In genomic region chr17:34673995-34674900, GRCh38 we compare ENCODE assay signal across 36 cellular contexts.
DNase-seq lines count a peak whose midpoint lies in the region; ATAC-seq and TF ChIP-seq lines count a peak whose summit lies in the region.
"Had no signal": no experiment of that assay in that cellular context is flagged by ENCODE, and none has a peak within 500 bp of the region (broad histone marks: within the 10 kb centered on the region; RNA-seq: fewer than 3 reads in every experiment).

No MANE protein-coding gene starts in this region.

- H3K4me3 Mint-ChIP-seq in activated CD8-positive, alpha-beta memory T cell treated with anti-CD3 and anti-CD28 coated beads, Interleukin-2, amount 10 ng/mL, durations not matched to agents 7 days and 5 days = no peak overlapping the region
- no peak overlapping the region for H3K4me3 Mint-ChIP-seq in stimulated activated memory B cell treated with anti-CD40 and anti-IgM and Interleukin-4, amounts not matched to agents 10 μg/mL and 1 μg/mL and 100 μg/mL, for 72 hours
- H3K4me3 Mint-ChIP-seq: activated CD4-positive, alpha-beta memory T cell treated with anti-CD3 and anti-CD28 coated beads for 36 hours; activated naive CD4-positive, alpha-beta T cell treated with anti-CD3 and anti-CD28 coated beads, Interleukin-2, amount 10 ng/mL, durations not matched to agents 7 days and 5 days; activated T-helper 1 cell treated with anti-CD3 and anti-CD28 coated beads, Interleukin-12 subunit alpha, Interleukin-12 subunit beta, Interleukin-2, Interleukin-4 antibody, amounts not matched to agents 30 ng/mL and 10 ng/mL and 1 ng/mL, durations not matched to agents 14 hours and 24 hours and 36 hours; B cell; central memory CD8-positive, alpha-beta T cell; H9 had no signal

- no peaks in the 10 kb centered on the region for H3K27me3 ChIP-seq in thyroid gland
- H3K27me3 ChIP-seq: adrenal gland, uterus had no signal

- no peak overlapping the region for H3K4me3 ChIP-seq in thyroid gland (replicated peaks in 1 of 3)
- H3K4me3 ChIP-seq: A549, adrenal gland, psoas muscle, sigmoid colon, SJSA1, stomach, uterus had no signal

- 38 to 47% methylated on average over 7 of the region's 7 CpGs for WGBS in thyroid gland, 2 donors

- H3K9me3 Mint-ChIP-seq in activated CD8-positive, alpha-beta memory T cell treated with anti-CD3 and anti-CD28 coated beads, Interleukin-2, amount 10 ng/mL, durations not matched to agents 7 days and 5 days (ENCODE audit: low read depth) = no peaks in the 10 kb centered on the region
- no peaks in the 10 kb centered on the region for H3K9me3 Mint-ChIP-seq in stimulated activated memory B cell treated with anti-CD40 and anti-IgM and Interleukin-4, amounts not matched to agents 10 μg/mL and 1 μg/mL and 100 μg/mL, for 72 hours
- H3K9me3 Mint-ChIP-seq: activated CD4-positive, alpha-beta memory T cell treated with anti-CD3 and anti-CD28 coated beads for 36 hours; activated naive CD4-positive, alpha-beta T cell treated with anti-CD3 and anti-CD28 coated beads, Interleukin-2, amount 10 ng/mL, durations not matched to agents 7 days and 5 days; activated T-helper 1 cell treated with anti-CD3 and anti-CD28 coated beads, Interleukin-12 subunit alpha, Interleukin-12 subunit beta, Interleukin-2, Interleukin-4 antibody, amounts not matched to agents 30 ng/mL and 10 ng/mL and 1 ng/mL, durations not matched to agents 14 hours and 24 hours and 36 hours; central memory CD8-positive, alpha-beta T cell; H9 had no signal

- H3K27ac Mint-ChIP-seq in activated CD8-positive, alpha-beta memory T cell treated with anti-CD3 and anti-CD28 coated beads, Interleukin-2, amount 10 ng/mL, durations not matched to agents 7 days and 5 days = no peak overlapping the region
- no peak overlapping the region for H3K27ac Mint-ChIP-seq in stimulated activated memory B cell treated with anti-CD40 and anti-IgM and Interleukin-4, amounts not matched to agents 10 μg/mL and 1 μg/mL and 100 μg/mL, for 72 hours
- H3K27ac Mint-ChIP-seq: activated CD4-positive, alpha-beta memory T cell treated with anti-CD3 and anti-CD28 coated beads for 36 hours; activated naive CD4-positive, alpha-beta T cell treated with anti-CD3 and anti-CD28 coated beads, Interleukin-2, amount 10 ng/mL, durations not matched to agents 7 days and 5 days; activated T-helper 1 cell treated with anti-CD3 and anti-CD28 coated beads, Interleukin-12 subunit alpha, Interleukin-12 subunit beta, Interleukin-2, Interleukin-4 antibody, amounts not matched to agents 30 ng/mL and 10 ng/mL and 1 ng/mL, durations not matched to agents 14 hours and 24 hours and 36 hours; B cell; H9; naive B cell had no signal

- no peak for TF ChIP-seq CTCF in thyroid gland (IDR thresholded peaks at IDR 0.05)

- H3K9me3 ChIP-seq in thyroid gland = no peaks in the 10 kb centered on the region
- H3K9me3 ChIP-seq: A549, adrenal gland, psoas muscle, sigmoid colon, SJSA1, stomach, uterus had no signal

- no peaks in the 10 kb centered on the region for H3K36me3 ChIP-seq in thyroid gland
- H3K36me3 ChIP-seq: adrenal gland, sigmoid colon, SJSA1, stomach, uterus had no signal

- no peaks in the 10 kb centered on the region for H3K4me1 Mint-ChIP-seq in activated CD8-positive, alpha-beta memory T cell treated with anti-CD3 and anti-CD28 coated beads, Interleukin-2, amount 10 ng/mL, durations not matched to agents 7 days and 5 days
- H3K4me1 Mint-ChIP-seq in stimulated activated memory B cell treated with anti-CD40 and anti-IgM and Interleukin-4, amounts not matched to agents 10 μg/mL and 1 μg/mL and 100 μg/mL, for 72 hours = no peaks in the 10 kb centered on the region
- H3K4me1 Mint-ChIP-seq: activated naive CD4-positive, alpha-beta T cell treated with anti-CD3 and anti-CD28 coated beads, Interleukin-2, amount 10 ng/mL, durations not matched to agents 7 days and 5 days; B cell; central memory CD8-positive, alpha-beta T cell; naive B cell had no signal

- intact Hi-C loops in thyroid gland (cut with DNase I) = no loop called here

- TF ChIP-seq POLR2A in thyroid gland (IDR thresholded peaks at IDR 0.05) = no peak

- CTCF ChIA-PET in activated CD8-positive, alpha-beta memory T cell treated with anti-CD3 and anti-CD28 coated beads, Interleukin-2, amount 10 ng/mL, durations not matched to agents 7 days and 5 days (lab: Charles Lee) = no interaction called here

- ATAC-seq in activated CD8-positive, alpha-beta memory T cell treated with anti-CD3 and anti-CD28 coated beads, Interleukin-2, amount 10 ng/mL, durations not matched to agents 7 days and 5 days = no peak
- ATAC-seq in HG02885 (IDR thresholded peaks at IDR 0.05; ENCODE audit: poor library complexity, unreplicated experiment) = no peak
- ATAC-seq in stimulated activated memory B cell treated with anti-CD40 and anti-IgM and Interleukin-4, amounts not matched to agents 10 μg/mL and 1 μg/mL and 100 μg/mL, for 72 hours = no peak
- ATAC-seq: A549, esophagus mucosa, psoas muscle had no signal

- peaks cover 0 to 11% of the 10 kb centered on the region in 2 donors for H3K4me1 ChIP-seq in thyroid gland
- H3K4me1 ChIP-seq: A549, adrenal gland, psoas muscle, sigmoid colon, SJSA1, stomach, uterus had no signal

- H3K27ac ChIP-seq in thyroid gland = no peak overlapping the region
- H3K27ac ChIP-seq: A549, adrenal gland, psoas muscle, RWPE1, sigmoid colon, SJSA1, stomach, uterus had no signal

- in situ Hi-C loops in ACHN (cut with HindIII; ENCODE audit: low pct_ligation_motif_present, low pct_unique_long_range_greater_than_20kb, low sequenced_read_pairs) = no loop called here

- peaks cover 5% of the 10 kb centered on the region for H3K27me3 Mint-ChIP-seq in activated CD8-positive, alpha-beta memory T cell treated with anti-CD3 and anti-CD28 coated beads, Interleukin-2, amount 10 ng/mL, durations not matched to agents 7 days and 5 days
- peaks cover 28% of the 10 kb centered on the region for H3K27me3 Mint-ChIP-seq in stimulated activated memory B cell treated with anti-CD40 and anti-IgM and Interleukin-4, amounts not matched to agents 10 μg/mL and 1 μg/mL and 100 μg/mL, for 72 hours

- H3K36me3 Mint-ChIP-seq in activated CD8-positive, alpha-beta memory T cell treated with anti-CD3 and anti-CD28 coated beads, Interleukin-2, amount 10 ng/mL, durations not matched to agents 7 days and 5 days = no peaks in the 10 kb centered on the region
- no peaks in the 10 kb centered on the region for H3K36me3 Mint-ChIP-seq in stimulated activated memory B cell treated with anti-CD40 and anti-IgM and Interleukin-4, amounts not matched to agents 10 μg/mL and 1 μg/mL and 100 μg/mL, for 72 hours
- H3K36me3 Mint-ChIP-seq: activated CD4-positive, alpha-beta memory T cell treated with anti-CD3 and anti-CD28 coated beads for 36 hours; activated naive CD4-positive, alpha-beta T cell treated with anti-CD3 and anti-CD28 coated beads, Interleukin-2, amount 10 ng/mL, durations not matched to agents 7 days and 5 days; naive B cell had no signal

- DNase-seq in activated CD8-positive, alpha-beta memory T cell treated with anti-CD3 and anti-CD28 coated beads, Interleukin-2, amount 10 ng/mL, durations not matched to agents 7 days and 5 days = peak; percentile 25
- DNase-seq in activated CD8-positive, alpha-beta memory T cell treated with anti-CD3 and anti-CD28 coated beads, Interleukin-2, amount 50 U/mL, for 48 hours = no peak
- DNase-seq in NCI-H1105 (lab: John Stamatoyannopoulos, UW) = peak; percentile 39
- DNase-seq in NCI-H69 (lab: John Stamatoyannopoulos, UW) = peak; percentile 78
- DNase-seq in thyroid gland = peak; percentile 2 to 4
- no peak for DNase-seq in ACHN
- DNase-seq: activated CD4-positive, alpha-beta memory T cell treated with anti-CD3 and anti-CD28 coated beads for 36 hours; activated CD4-positive, CD25-positive, alpha-beta regulatory T cell treated with anti-CD3 and anti-CD28 coated beads, Interleukin-2, amount 50 U/mL, for 72 hours; activated CD8-positive, alpha-beta memory T cell treated with anti-CD3 and anti-CD28 coated beads, Interleukin-2, amount 50 U/mL, for 4 hours; activated naive CD4-positive, alpha-beta T cell treated with anti-CD3 and anti-CD28 coated beads, Interleukin-2, amount 10 ng/mL, durations not matched to agents 7 days and 5 days; adrenal gland; GDM1; KG1; kidney; midbrain; MM.1S; naive B cell; NCI-H345; NCI-H82; psoas muscle; sigmoid colon; stimulated activated CD4-positive, alpha-beta T cell treated with anti-CD3 and anti-CD28 coated beads, Interleukin-12 subunit alpha, Interleukin-12 subunit beta, amount 100 ng/mL, for 4 hours; stimulated activated CD4-positive, alpha-beta T cell treated with anti-CD3 and anti-CD28 coated beads, Interleukin-2, amount 100 ng/mL, for 48 hours; stomach; T-helper 1 cell; uterus had no signal

Comparison
In these comparisons a context has a peak if more than half of its experiments do, and no peak if none do; other contexts are left out.
1. DNase-seq: peak in activated CD8-positive, alpha-beta memory T cell treated with anti-CD3 and anti-CD28 coated beads, Interleukin-2, amount 10 ng/mL, durations not matched to agents 7 days and 5 days (single experiment), NCI-H1105 (single experiment), NCI-H69 (single experiment) and thyroid gland (2 of 2); none in activated CD8-positive, alpha-beta memory T cell treated with anti-CD3 and anti-CD28 coated beads, Interleukin-2, amount 50 U/mL, for 48 hours (single experiment) and ACHN (single experiment).